Comparison of ENCODE assay signal across 12 cellular contexts in genomic region chr2:49255325-49256023, GRCh38.
DNase-seq lines count a peak whose midpoint lies in the region; ATAC-seq and TF ChIP-seq lines count a peak whose summit lies in the region.
"Had no signal": no experiment of that assay in that cellular context is flagged by ENCODE, and none has a peak within 500 bp of the region (broad histone marks: within the 10 kb centered on the region; RNA-seq: fewer than 3 reads in every experiment).

No MANE protein-coding gene starts in this region.

- no peaks in the 10 kb centered on the region for H4K20me1 ChIP-seq in PC-3 (ENCODE audit: low read length)

- no peaks in the 10 kb centered on the region for H3K27me3 Mint-ChIP-seq in activated CD4-positive, alpha-beta memory T cell treated with anti-CD3 and anti-CD28 coated beads for 36 hours

- H3K27ac Mint-ChIP-seq in activated CD4-positive, alpha-beta memory T cell treated with anti-CD3 and anti-CD28 coated beads for 36 hours, result no peak overlapping the region

- TF ChIP-seq CTCF in PC-3 (conservative IDR thresholded peaks at IDR 0.05; ENCODE audit: low read depth, low read length) (0 out of 2 replicates have a peak, but pooled peaks have one; percentile 29), testis (IDR thresholded peaks at IDR 0.05) (peak in 1 of 3 experiments; percentile 22)

- POLR2A ChIA-PET in PC-3 (lab: Charles Lee; ENCODE audit: unreplicated experiment), result no interaction called here
- POLR2A ChIA-PET in activated CD4-positive, alpha-beta memory T cell treated with anti-CD3 and anti-CD28 coated beads for 36 hours (lab: Charles Lee), result no interaction called here

- H3K9me3 ChIP-seq in PC-3 (ENCODE audit: low read length) (no peaks in the 10 kb centered on the region), testis (no peaks in the 10 kb centered on the region)
- H3K9me3 ChIP-seq: vagina had no signal

- no peaks in the 10 kb centered on the region for H3K9me3 Mint-ChIP-seq in activated CD4-positive, alpha-beta memory T cell treated with anti-CD3 and anti-CD28 coated beads for 36 hours

- no peaks in the 10 kb centered on the region for H3K4me1 ChIP-seq in PC-3 (ENCODE audit: insufficient read depth, low read length)
- no peaks in the 10 kb centered on the region for H3K4me1 ChIP-seq in testis
- H3K4me1 ChIP-seq: vagina had no signal

- H3K27ac ChIP-seq in PC-3 (ENCODE audit: low read length) (no peak overlapping the region), testis (no peak overlapping the region)
- H3K27ac ChIP-seq: vagina had no signal

- H3F3A ChIP-seq in PC-3 (ENCODE audit: low read length, unreplicated experiment), result no peaks in the 10 kb centered on the region

- TF ChIP-seq POLR2A in testis (IDR thresholded peaks at IDR 0.05), result no peak

- WGBS in testis, 2 donors, result 45 to 49% methylated on average over 3 of the region's 3 CpGs

- H3K27me3 ChIP-seq in PC-3 (ENCODE audit: low read length) (no peaks in the 10 kb centered on the region), testis (no peaks in the 10 kb centered on the region)
- H3K27me3 ChIP-seq: vagina had no signal

- H3K4me3 ChIP-seq in PC-3 (ENCODE audit: low read length) (no peak overlapping the region), testis (no peak overlapping the region)
- H3K4me3 ChIP-seq: vagina had no signal

- H3K4me2 ChIP-seq in PC-3 (ENCODE audit: low read length), result no peak overlapping the region

- H3K4me3 Mint-ChIP-seq in activated CD4-positive, alpha-beta memory T cell treated with anti-CD3 and anti-CD28 coated beads for 36 hours, result no peak overlapping the region

- no TSS peak for BruUV-seq in PC-3 (replicated peaks; lab: Mats Ljungman, UMichigan)

- intact Hi-C loops in PC-3 (cut with micrococcal nuclease), result no loop called here
- intact Hi-C loops in left colon (cut with DNase I, micrococcal nuclease), result no loop called here
- intact Hi-C loops in activated CD4-positive, alpha-beta memory T cell treated with anti-CD3 and anti-CD28 coated beads for 36 hours (cut with micrococcal nuclease), result no loop called here
- intact Hi-C loops in testis (cut with DNase I; ENCODE audit: low total_unique reads), result no loop called here

- no peak overlapping the region for H2AFZ ChIP-seq in PC-3 (ENCODE audit: low read length)

- ATAC-seq in PC-3 (no peak), left colon (no peak), GM21723 (IDR thresholded peaks at IDR 0.05; ENCODE audit: unreplicated experiment) (no peak)

- H3K36me3 ChIP-seq in PC-3 (ENCODE audit: low read depth, low read length) (no peaks in the 10 kb centered on the region), testis (ENCODE audit: low read depth, missing control alignments) (no peaks in the 10 kb centered on the region)
- H3K36me3 ChIP-seq: vagina had no signal

- H3K79me2 ChIP-seq in PC-3 (ENCODE audit: low read length), result no peaks in the 10 kb centered on the region

- CTCF ChIA-PET in PC-3 (lab: Charles Lee), result no interaction called here
- CTCF ChIA-PET in activated CD4-positive, alpha-beta memory T cell treated with anti-CD3 and anti-CD28 coated beads for 36 hours (lab: Charles Lee), result no interaction called here

- H3K4me1 Mint-ChIP-seq in activated CD4-positive, alpha-beta memory T cell treated with anti-CD3 and anti-CD28 coated beads for 36 hours (ENCODE audit: low read depth), result no peaks in the 10 kb centered on the region

- no peaks in the 10 kb centered on the region for H3K9me2 ChIP-seq in PC-3 (replicated peaks; ENCODE audit: low read length)

- no peak overlapping the region for H3K9ac ChIP-seq in PC-3 (ENCODE audit: low read length)

- H3K36me3 Mint-ChIP-seq in activated CD4-positive, alpha-beta memory T cell treated with anti-CD3 and anti-CD28 coated beads for 36 hours, result no peaks in the 10 kb centered on the region

- DNase-seq in DMS153 treated with DMSO at 0.1 percent for 48 hours (lab: John Stamatoyannopoulos, UW; ENCODE audit: unreplicated experiment) (peak; percentile 41), NCI-H1092 treated with DMSO at 0.1 percent for 48 hours (lab: John Stamatoyannopoulos, UW) (peak; percentile 68), PC-3 (peak; percentile 6), medulla oblongata (ENCODE audit: extremely low spot score) (peak; percentile 27), left colon (no peak), testis (no peak)
- no peak for DNase-seq in activated CD4-positive, alpha-beta memory T cell treated with anti-CD3 and anti-CD28 coated beads for 36 hours
- DNase-seq: anterior cingulate cortex, NCI-H1048, T-helper 1 cell had no signal

Comparison
In these comparisons a context has a peak if more than half of its experiments do, and no peak if none do; other contexts are left out.
1. DNase-seq: peak in DMS153 treated with DMSO at 0.1 percent for 48 hours (single experiment), NCI-H1092 treated with DMSO at 0.1 percent for 48 hours (single experiment), PC-3 (single experiment) and medulla oblongata (single experiment); none in left colon (0 of 2), activated CD4-positive, alpha-beta memory T cell treated with anti-CD3 and anti-CD28 coated beads for 36 hours (single experiment) and testis (single experiment).